Comparison of ENCODE assay signal across 1 cellular context in genomic region chrX:152175892-152176291, GRCh38.
A peak's percentile ranks its signal among the peaks of the same experiment; 100 is the strongest.
TF ChIP-seq lines count a peak whose summit lies in the region.

No MANE protein-coding gene starts in this region.

TF ChIP-seq in HEK293, 187 proteins besides CTCF, POLR2A, EP300 and RAD21 (continued from another document):
- TF ChIP-seq ZBTB11 (tag by site-specific recombination; conservative IDR thresholded peaks at IDR 0.05; ENCODE audit: low read depth) (peak; percentile 66), GLI2 (tag by site-specific recombination; IDR thresholded peaks at IDR 0.05; ENCODE audit: borderline replicate concordance, low read depth) (peak; percentile 25; the same call in 1 of the 2 replicates), ZNF623 (tag by site-specific recombination; IDR thresholded peaks at IDR 0.05) (peak; percentile 43), ZXDB (tag by site-specific recombination; IDR thresholded peaks at IDR 0.05) (0 out of 2 replicates have a peak, but pooled peaks have one; percentile 21), ZNF266 (tag by site-specific recombination; IDR thresholded peaks at IDR 0.05; ENCODE audit: low read depth) (peak; percentile 55; the same call in 1 of the 2 replicates), ZNF518A (tag by site-specific recombination; conservative IDR thresholded peaks at IDR 0.05; ENCODE audit: low read depth) (peak; percentile 71), ZBTB8A (tag by site-specific recombination; IDR thresholded peaks at IDR 0.05) (peak; percentile 19; the same call in 1 of the 2 replicates), ZNF501 (tag by site-specific recombination; IDR thresholded peaks at IDR 0.05) (0 out of 2 replicates have a peak, but pooled peaks have one; percentile 25), ZNF426 (tag by site-specific recombination; IDR thresholded peaks at IDR 0.05) (peak; percentile 78), ZNF510 (tag by site-specific recombination; IDR thresholded peaks at IDR 0.05; ENCODE audit: insufficient replicate concordance) (peak; percentile 32), ZNF394 (tag by site-specific recombination; IDR thresholded peaks at IDR 0.05; ENCODE audit: borderline replicate concordance) (peak; percentile 76; the same call in 1 of the 2 replicates), ZNF433 (tag by site-specific recombination; IDR thresholded peaks at IDR 0.05; ENCODE audit: low read depth) (peak; percentile 43; the same call in 1 of the 2 replicates), ZNF558 (tag by site-specific recombination; IDR thresholded peaks at IDR 0.05) (peak; percentile 31; the same call in 1 of the 2 replicates), ZNF555 (tag by site-specific recombination; conservative IDR thresholded peaks at IDR 0.05) (peak; percentile 76), OVOL3 (tag by site-specific recombination; IDR thresholded peaks at IDR 0.05) (peak; percentile 36; the same call in 1 of the 2 replicates), ZNF19 (tag by site-specific recombination; IDR thresholded peaks at IDR 0.05; ENCODE audit: low read depth) (0 out of 2 replicates have a peak, but pooled peaks have one; percentile 12), ZNF341 (tag by site-specific recombination; IDR thresholded peaks at IDR 0.05; ENCODE audit: low read depth) (peak; percentile 19; the same call in 1 of the 2 replicates), GFI1B (tag by site-specific recombination; IDR thresholded peaks at IDR 0.05) (0 out of 2 replicates have a peak, but pooled peaks have one; percentile 6)
- TF ChIP-seq, protein P1, sequence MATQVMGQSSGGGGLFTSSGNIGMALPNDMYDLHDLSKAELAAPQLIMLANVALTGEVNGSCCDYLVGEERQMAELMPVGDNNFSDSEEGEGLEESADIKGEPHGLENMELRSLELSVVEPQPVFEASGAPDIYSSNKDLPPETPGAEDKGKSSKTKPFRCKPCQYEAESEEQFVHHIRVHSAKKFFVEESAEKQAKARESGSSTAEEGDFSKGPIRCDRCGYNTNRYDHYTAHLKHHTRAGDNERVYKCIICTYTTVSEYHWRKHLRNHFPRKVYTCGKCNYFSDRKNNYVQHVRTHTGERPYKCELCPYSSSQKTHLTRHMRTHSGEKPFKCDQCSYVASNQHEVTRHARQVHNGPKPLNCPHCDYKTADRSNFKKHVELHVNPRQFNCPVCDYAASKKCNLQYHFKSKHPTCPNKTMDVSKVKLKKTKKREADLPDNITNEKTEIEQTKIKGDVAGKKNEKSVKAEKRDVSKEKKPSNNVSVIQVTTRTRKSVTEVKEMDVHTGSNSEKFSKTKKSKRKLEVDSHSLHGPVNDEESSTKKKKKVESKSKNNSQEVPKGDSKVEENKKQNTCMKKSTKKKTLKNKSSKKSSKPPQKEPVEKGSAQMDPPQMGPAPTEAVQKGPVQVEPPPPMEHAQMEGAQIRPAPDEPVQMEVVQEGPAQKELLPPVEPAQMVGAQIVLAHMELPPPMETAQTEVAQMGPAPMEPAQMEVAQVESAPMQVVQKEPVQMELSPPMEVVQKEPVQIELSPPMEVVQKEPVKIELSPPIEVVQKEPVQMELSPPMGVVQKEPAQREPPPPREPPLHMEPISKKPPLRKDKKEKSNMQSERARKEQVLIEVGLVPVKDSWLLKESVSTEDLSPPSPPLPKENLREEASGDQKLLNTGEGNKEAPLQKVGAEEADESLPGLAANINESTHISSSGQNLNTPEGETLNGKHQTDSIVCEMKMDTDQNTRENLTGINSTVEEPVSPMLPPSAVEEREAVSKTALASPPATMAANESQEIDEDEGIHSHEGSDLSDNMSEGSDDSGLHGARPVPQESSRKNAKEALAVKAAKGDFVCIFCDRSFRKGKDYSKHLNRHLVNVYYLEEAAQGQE (tag by site-specific recombination; IDR thresholded peaks at IDR 0.05) = 0 out of 2 replicates have a peak, but pooled peaks have one; percentile 23
